Comparison of ENCODE assay signal across 18 cellular contexts in the genomic region with DNA sequence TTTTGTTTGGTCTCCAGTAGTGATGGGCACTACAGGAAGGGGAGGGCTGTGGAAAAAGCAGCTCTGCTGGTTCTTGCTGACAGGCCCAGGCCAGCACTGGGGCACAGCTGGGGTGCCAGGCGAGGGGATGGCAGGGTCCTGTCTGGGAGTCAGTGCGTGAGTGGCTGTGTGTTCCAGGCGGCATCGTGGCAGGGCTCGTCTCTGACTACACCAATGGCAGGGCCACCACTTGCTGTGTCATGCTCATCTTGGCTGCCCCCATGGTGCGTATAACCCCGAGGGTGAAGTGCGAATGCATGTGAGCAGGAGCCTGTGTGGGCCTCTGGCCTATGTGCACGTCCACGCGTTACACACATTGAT. TPM values are rescaled to one million over a fixed set of nuclear protein-coding genes. Genes with fewer than 3 reads are reported as not detected.
DNase-seq lines count a peak whose midpoint lies in the region; TF ChIP-seq lines count a peak whose summit lies in the region.
"Had no signal": no experiment of that assay in that cellular context is flagged by ENCODE, and none has a peak within 500 bp of the region (broad histone marks: within the 10 kb centered on the region; RNA-seq: fewer than 3 reads in every experiment).

No MANE protein-coding gene starts in this region.

- intact Hi-C loops in mammary epithelial cell (cut with micrococcal nuclease): no loop called here
- intact Hi-C loops in breast epithelium (cut with DNase I; ENCODE audit: low total_unique reads): no loop called here

- no peaks in the 10 kb centered on the region for H3K9me3 Mint-ChIP-seq in endodermal cell

- H3K36me3 ChIP-seq in mammary epithelial cell (ENCODE audit: insufficient read depth, low read length) (peaks cover 15% of the 10 kb centered on the region), breast epithelium (no peaks in the 10 kb centered on the region), endodermal cell (ENCODE audit: control insufficient read depth, insufficient read depth, low read length) (no peaks in the 10 kb centered on the region), neuronal stem cell (replicated peaks in 1 of 2; ENCODE audit: control insufficient read depth in 2 of 2, insufficient read depth in 2 of 2, low read length in 2 of 2) (peaks cover 0 to 2% of the 10 kb centered on the region in 2 donors), MG63 (no peaks in the 10 kb centered on the region)

- H3K27me3 ChIP-seq in mammary epithelial cell (ENCODE audit: insufficient read depth, low read length) (no peaks in the 10 kb centered on the region), breast epithelium (peaks cover 0 to 3% of the 10 kb centered on the region in 2 donors), endodermal cell (ENCODE audit: control insufficient read depth, insufficient read depth, low read length, poor library complexity, severe bottlenecking) (no peaks in the 10 kb centered on the region), neuronal stem cell (ENCODE audit: control insufficient read depth in 3 of 3, insufficient read depth in 3 of 3, low read depth in 1 of 3, low read length in 3 of 3) (no peaks in the 10 kb centered on the region), MG63 (no peaks in the 10 kb centered on the region)

- H3K4me1 ChIP-seq in mammary epithelial cell (ENCODE audit: insufficient read depth, low read length) (peaks cover 23% of the 10 kb centered on the region), breast epithelium (no peaks in the 10 kb centered on the region), endodermal cell (ENCODE audit: control insufficient read depth, insufficient read depth, low read length) (no peaks in the 10 kb centered on the region), neuronal stem cell (ENCODE audit: control insufficient read depth in 2 of 2, insufficient read depth in 1 of 2, low read depth in 1 of 2, low read length in 2 of 2) (peaks cover 5 to 8% of the 10 kb centered on the region in 2 donors)
- H3K4me1 ChIP-seq: A549 had no signal

- no peak for TF ChIP-seq POLR2A in breast epithelium (IDR thresholded peaks at IDR 0.05)

- H3K27ac ChIP-seq in mammary epithelial cell (ENCODE audit: insufficient read depth, low read depth, low read length) (peak overlapping the region; percentile 87), breast epithelium (no peak overlapping the region), endodermal cell (ENCODE audit: low read depth, low read length) (no peak overlapping the region), neuronal stem cell (replicated peaks; ENCODE audit: low read length) (no peak overlapping the region)
- H3K27ac ChIP-seq: A549, HL-60 had no signal

- H3K9me3 ChIP-seq in mammary epithelial cell (replicated peaks; ENCODE audit: insufficient read depth, low read length) (no peaks in the 10 kb centered on the region), breast epithelium (no peaks in the 10 kb centered on the region), endodermal cell (ENCODE audit: control insufficient read depth, low read length) (no peaks in the 10 kb centered on the region), neuronal stem cell (replicated peaks in 1 of 2; ENCODE audit: control insufficient read depth in 2 of 2, insufficient read depth in 1 of 2, low read depth in 1 of 2, low read length in 2 of 2) (peaks cover 0 to 2% of the 10 kb centered on the region in 2 donors), MG63 (no peaks in the 10 kb centered on the region)
- H3K9me3 ChIP-seq: A549 had no signal

- H3K79me2 ChIP-seq in mammary epithelial cell (ENCODE audit: insufficient read depth, low read length): peaks cover 12% of the 10 kb centered on the region

- H2AFZ ChIP-seq in mammary epithelial cell (ENCODE audit: low read depth, low read length): no peak overlapping the region
- no peak overlapping the region for H2AFZ ChIP-seq in neuronal stem cell (ENCODE audit: low read length)

- H4K20me1 ChIP-seq in mammary epithelial cell (ENCODE audit: insufficient read depth, low read length): no peaks in the 10 kb centered on the region

- DNase-seq in mammary epithelial cell (no peak), breast epithelium (ENCODE audit: low spot score in 2 of 2) (no peak), endodermal cell (peak; percentile 35), neuronal stem cell (ENCODE audit: low spot score) (no peak), MG63 (no peak), middle frontal gyrus (ENCODE audit: extremely low spot score, low spot score) (no peak), NCI-H1930 (lab: John Stamatoyannopoulos, UW) (no peak), T1000 (lab: John Stamatoyannopoulos, UW) (no peak)
- DNase-seq: C1 segment of cervical spinal cord, DMS 273 treated with DMSO at 0.1 percent for 48 hours, GDM1, NCI-H1417, NCI-H2029, NCI-H2171, NCI-H446, OCI-M1 had no signal

- dilution Hi-C loops in mammary epithelial cell (cut with HindIII; ENCODE audit: low sequenced_read_pairs): no loop called here

- no peak overlapping the region for H2BK120ac ChIP-seq in neuronal stem cell (ENCODE audit: low read depth, low read length)

- no peak overlapping the region for H4K91ac ChIP-seq in neuronal stem cell (ENCODE audit: low read depth, low read length, poor library complexity)

- H3K4me3 Mint-ChIP-seq in endodermal cell: no peak overlapping the region

- H3K79me1 ChIP-seq in neuronal stem cell (ENCODE audit: low read depth, low read length): no peaks in the 10 kb centered on the region

- no peak overlapping the region for H3K27ac Mint-ChIP-seq in endodermal cell

- peaks cover 2% of the 10 kb centered on the region for H3K4me1 Mint-ChIP-seq in endodermal cell

- peak overlapping the region; percentile 67 for H3K4me2 ChIP-seq in mammary epithelial cell (ENCODE audit: insufficient read depth, low read depth, low read length)
- H3K4me2 ChIP-seq in neuronal stem cell (ENCODE audit: insufficient read depth, low read length, poor library complexity, severe bottlenecking): no peak overlapping the region
- H3K4me2 ChIP-seq: A549 had no signal

- peak overlapping the region; percentile 56 for H3K4ac ChIP-seq in neuronal stem cell (ENCODE audit: low read length)

- H2BK5ac ChIP-seq in neuronal stem cell (ENCODE audit: low read length): no peak overlapping the region

- CTCF ChIA-PET in mammary epithelial cell (lab: Charles Lee; ENCODE audit: low non-redundant PET): no interaction called here

- 98% methylated on average over 11 of the region's 11 CpGs for WGBS in mammary epithelial cell (ENCODE audit: low coverage, missing lambda C conversion rate)
- 92 to 96% methylated on average over 11 of the region's 11 CpGs for WGBS in endodermal cell (ENCODE audit: insufficient coverage in 1 of 2, insufficient read length in 1 of 2), 2 experiments
- no CpG with 5 or more reads among the region's 11 CpGs for WGBS in neuronal stem cell (ENCODE audit: extremely low coverage in 2 of 2, insufficient read length in 2 of 2, insufficient replicate concordance in 1 of 2), 2 donors

- peak overlapping the region; percentile 48 for H4K8ac ChIP-seq in neuronal stem cell (ENCODE audit: low read depth, low read length)

- H3K36me3 Mint-ChIP-seq in endodermal cell (ENCODE audit: low read depth): no peaks in the 10 kb centered on the region

- H3K4me3 ChIP-seq in mammary epithelial cell (replicated peaks in 1 of 3; ENCODE audit: insufficient read depth in 1 of 3, low read depth in 2 of 3, low read length in 3 of 3) (no peak overlapping the region), breast epithelium (no peak overlapping the region), endodermal cell (ENCODE audit: low read length) (no peak overlapping the region), neuronal stem cell (ENCODE audit: low read length in 2 of 2) (peak overlapping the region in 1 of 2 donors; percentile 47), MG63 (no peak overlapping the region)
- H3K4me3 ChIP-seq: A549 had no signal

- H3K9ac ChIP-seq in mammary epithelial cell (ENCODE audit: insufficient read depth, low read length): no peak overlapping the region
- H3K9ac ChIP-seq in endodermal cell (ENCODE audit: extremely low read depth, low read length, poor library complexity, severe bottlenecking): no peak overlapping the region
- H3K9ac ChIP-seq in neuronal stem cell (ENCODE audit: low read depth, low read length, poor library complexity): no peak overlapping the region

- peaks cover 5% of the 10 kb centered on the region for H3K27me3 Mint-ChIP-seq in endodermal cell (ENCODE audit: insufficient read depth)

- in situ Hi-C loops in mammary epithelial cell (cut with MboI; ENCODE audit: low sequenced_read_pairs in 2 of 2): no loop called here

- H3K18ac ChIP-seq in neuronal stem cell (ENCODE audit: low read length): peak overlapping the region; percentile 77

- no peak overlapping the region for H2BK15ac ChIP-seq in neuronal stem cell (ENCODE audit: low read length)

- H2BK12ac ChIP-seq in neuronal stem cell (ENCODE audit: low read length): no peak overlapping the region

- H3K23ac ChIP-seq in neuronal stem cell (ENCODE audit: low read depth, low read length, poor library complexity): peak overlapping the region; percentile 81

- H2AK5ac ChIP-seq in neuronal stem cell (ENCODE audit: low read depth, low read length): peak overlapping the region; percentile 90

- no TSS peak for BruUV-seq in mammary epithelial cell (replicated peaks; lab: Mats Ljungman, UMichigan)

- H3K14ac ChIP-seq in neuronal stem cell (ENCODE audit: low read length): no peak overlapping the region

- TF ChIP-seq CTCF in mammary epithelial cell (conservative IDR thresholded peaks at IDR 0.05 in 1 of 2, IDR thresholded peaks at IDR 0.05 in 1 of 2; ENCODE audit: extremely low read depth in 1 of 2, insufficient read depth in 1 of 2, low read depth in 1 of 2, low read length in 2 of 2) (no peak), breast epithelium (IDR thresholded peaks at IDR 0.05) (no peak), endodermal cell (conservative IDR thresholded peaks at IDR 0.05) (no peak)

RNA-seq across cellular contexts. Expression of a gene that starts 20.9 kb away (rescaled TPM):
- total RNA-seq in mammary epithelial cell (10 to 100 TPM; 34.8 to 85.5 TPM), breast epithelium (10 to 100 TPM in 2 of 3 donors, 1 to 10 TPM in 1; 3.9 to 38.9 (median 13.6) TPM), endodermal cell (1 to 10 TPM; 1.0 to 1.3 TPM)
- 80.3 TPM for polyA plus RNA-seq in mammary epithelial cell
- 76.7 TPM for polyA minus RNA-seq in mammary epithelial cell
- 0.57 TPM for polyA plus RNA-seq in endodermal cell (2013, experiment 1 of 2)
- 1.4 TPM for polyA plus RNA-seq in endodermal cell (2013, experiment 2 of 2)
- 0.66 TPM for polyA plus RNA-seq in neuronal stem cell (2013, experiment 1 of 2)
- 0.64 TPM for polyA plus RNA-seq in neuronal stem cell (2013, experiment 2 of 2)
- total RNA-seq in MG63 (2014; rRNA removed; shearing (Covaris generic); ENCODE audit: low replicate concordance): 0.07 and 0.79 TPM in 2 replicates

RNA-seq across cellular contexts. Expression of a gene that starts 27.4 kb away (rescaled TPM):
- total RNA-seq in mammary epithelial cell (10 to 100 TPM; 15.0 to 17.5 TPM), breast epithelium (10 to 100 TPM; 20.6 to 26.2 (median 22.4) TPM), endodermal cell (10 to 100 TPM; 17.9 to 18.2 TPM)
- 25.6 TPM for polyA plus RNA-seq in mammary epithelial cell
- 0.31 TPM for polyA minus RNA-seq in mammary epithelial cell
- polyA plus RNA-seq in endodermal cell (2013, experiment 1 of 2): 44.2 TPM
- polyA plus RNA-seq in endodermal cell (2013, experiment 2 of 2): 36.0 TPM
- 25.3 TPM for polyA plus RNA-seq in neuronal stem cell (2013, experiment 1 of 2)
- polyA plus RNA-seq in neuronal stem cell (2013, experiment 2 of 2): 23.3 TPM
- 27.7 and 31.6 TPM in 2 replicates for total RNA-seq in MG63 (2014; rRNA removed; shearing (Covaris generic); ENCODE audit: low replicate concordance)
